8 cellular contexts compared by ENCODE assay signal in genomic region chr19:42529248-42529764, GRCh38. TPM values are rescaled to one million over a fixed set of nuclear protein-coding genes. Genes with fewer than 3 reads are reported as not detected.
DNase-seq lines count a peak whose midpoint lies in the region; ATAC-seq, FAIRE-seq and TF ChIP-seq lines count a peak whose summit lies in the region.

No MANE protein-coding gene starts in this region.

- TF ChIP-seq CTCF in PC-9 (conservative IDR thresholded peaks at IDR 0.05) (peak; percentile 91), osteoblast (IDR thresholded peaks at IDR 0.05; ENCODE audit: extremely low read depth, low read depth, low read length) (peak; percentile 92), testis (IDR thresholded peaks at IDR 0.05) (peak; percentile 68 to 74 (median 68))

- DNase-seq in CD4-positive, alpha-beta memory T cell, result peak; percentile 64 to 72 (median 68)
- DNase-seq in HCEC 1CT (peak; percentile 21), PC-9 (peak in 1 of 2 experiments; percentile 55), frontal cortex (ENCODE audit: low spot score in 2 of 2) (peak; percentile 50 to 61), osteoblast (ENCODE audit: insufficient read length, low spot score, missing footprints) (peak; percentile 86), testis (peak; percentile 75)
- DNase-seq in activated T-helper 9 cell treated with anti-CD3 and anti-CD28 coated beads, Interleukin-2, amount 50 U/mL, for 16 hours (ENCODE audit: low read depth), result peak; percentile 58

- no peak overlapping the region for H2AFZ ChIP-seq in PC-9
- no peak overlapping the region for H2AFZ ChIP-seq in osteoblast (ENCODE audit: low read length)

- no peaks in the 10 kb centered on the region for H4K20me1 ChIP-seq in PC-9 (ENCODE audit: insufficient read depth)
- H4K20me1 ChIP-seq in osteoblast (ENCODE audit: insufficient read depth, low read length), result peaks cover 11% of the 10 kb centered on the region

- H3K4me1 Mint-ChIP-seq in CD4-positive, alpha-beta memory T cell, result peaks cover 23 to 40% (median 33%) of the 10 kb centered on the region in 4 donors

- H3K27me3 ChIP-seq in CD4-positive, alpha-beta memory T cell (ENCODE audit: insufficient read depth, low read length), result no peaks in the 10 kb centered on the region
- H3K27me3 ChIP-seq in PC-9 (ENCODE audit: insufficient read depth, low read depth) (no peaks in the 10 kb centered on the region), osteoblast (ENCODE audit: insufficient read depth, low read length) (peaks cover 2% of the 10 kb centered on the region), testis (no peaks in the 10 kb centered on the region)

- WGBS in testis, 2 donors, result 73 to 83% methylated on average over 1 to 3 of the region's 3 CpGs

- H3K79me2 ChIP-seq in PC-9 (ENCODE audit: low read depth) (no peaks in the 10 kb centered on the region), osteoblast (ENCODE audit: insufficient read depth, low read length) (no peaks in the 10 kb centered on the region)

- H3F3A ChIP-seq in PC-9 (ENCODE audit: insufficient read depth, low read depth), result peaks cover 18% of the 10 kb centered on the region; the same call in 1 of the 2 replicates

- peaks cover 5 to 6% of the 10 kb centered on the region in 2 donors for H3K36me3 Mint-ChIP-seq in CD4-positive, alpha-beta memory T cell

- H3K36me3 ChIP-seq in CD4-positive, alpha-beta memory T cell (ENCODE audit: insufficient read depth, low read length), result no peaks in the 10 kb centered on the region
- H3K36me3 ChIP-seq in PC-9 (ENCODE audit: low read depth) (no peaks in the 10 kb centered on the region), osteoblast (ENCODE audit: insufficient read depth, low read length) (no peaks in the 10 kb centered on the region), testis (ENCODE audit: low read depth, missing control alignments) (no peaks in the 10 kb centered on the region)

- FAIRE-seq in frontal cortex (lab: Jason Lieb, UNC), result no peak

- no peaks in the 10 kb centered on the region for H3K9me3 Mint-ChIP-seq in CD4-positive, alpha-beta memory T cell

- H3K27ac Mint-ChIP-seq in CD4-positive, alpha-beta memory T cell, result peak overlapping the region; percentile 75 to 96 (median 88)

- no peaks in the 10 kb centered on the region for H3K9me3 ChIP-seq in CD4-positive, alpha-beta memory T cell (ENCODE audit: control insufficient read depth in 1 of 2, low read length in 2 of 2)
- no peaks in the 10 kb centered on the region for H3K9me3 ChIP-seq in PC-9 (ENCODE audit: insufficient read depth, low read depth)
- no peaks in the 10 kb centered on the region for H3K9me3 ChIP-seq in osteoblast (ENCODE audit: low read depth, low read length)
- H3K9me3 ChIP-seq in testis, result no peaks in the 10 kb centered on the region

- no TSS peak for BruUV-seq in PC-9 (replicated peaks; lab: Mats Ljungman, UMichigan)

- no peaks in the 10 kb centered on the region for H3K9me2 ChIP-seq in PC-9 (ENCODE audit: insufficient read depth)

- peak overlapping the region; percentile 47 for H3K27ac ChIP-seq in CD4-positive, alpha-beta memory T cell (ENCODE audit: low read depth, low read length)
- H3K27ac ChIP-seq in PC-9 (no peak overlapping the region), osteoblast (ENCODE audit: low read depth, low read length) (no peak overlapping the region), testis (no peak overlapping the region)

- H3K4me2 ChIP-seq in PC-9 (peak overlapping the region; percentile 80; the same call in 1 of the 2 replicates), osteoblast (ENCODE audit: insufficient read depth, low read length) (no peak overlapping the region)

- H3K4me3 Mint-ChIP-seq in CD4-positive, alpha-beta memory T cell, result peak overlapping the region; percentile 81 to 94 (median 88)

- no peak for ATAC-seq in GM18517 (IDR thresholded peaks at IDR 0.05; ENCODE audit: unreplicated experiment)

- peak overlapping the region; percentile 48 to 63 for H3K4me3 ChIP-seq in CD4-positive, alpha-beta memory T cell (ENCODE audit: low read length in 2 of 2)
- H3K4me3 ChIP-seq in PC-9 (no peak overlapping the region), osteoblast (ENCODE audit: insufficient read depth, low read length) (no peak overlapping the region), testis (no peak overlapping the region)

- POLR2A ChIA-PET in CD4-positive, alpha-beta memory T cell (lab: Charles Lee; ENCODE audit: partially characterized antibody), result interaction anchor here (0.7 to 2.3 kb wide), 5 partner anchors 79 to 786 kb away, joined by 3 to 30 read pairs (median 8); no protein-coding TSS in a partner anchor
- POLR2A ChIA-PET in PC-9 (lab: Charles Lee; ENCODE audit: unreplicated experiment), result no interaction called here

- CTCF ChIA-PET in CD4-positive, alpha-beta memory T cell (lab: Charles Lee; ENCODE audit: partially characterized antibody), result interaction anchor here (1.1 to 7.4 kb wide), 13 partner anchors 8 to 128 kb away, joined by 3 to 167 read pairs (median 9); partner anchors contain the start of gene CXCL17
- CTCF ChIA-PET in PC-9 (lab: Charles Lee), result interaction anchor here (0.5 to 2.3 kb wide), 4 partner anchors 9 to 92 kb away, joined by 3 to 16 read pairs (median 8); no protein-coding TSS in a partner anchor

- TF ChIP-seq POLR2A in testis (IDR thresholded peaks at IDR 0.05), result no peak

- intact Hi-C loops in CD4-positive, alpha-beta memory T cell (cut with micrococcal nuclease), result loop anchor here (1.0 kb wide), 1 partner anchor 79 kb away; no protein-coding TSS in a partner anchor
- intact Hi-C loops in PC-9 (cut with micrococcal nuclease; ENCODE audit: unreplicated experiment) (loop anchor here (1.0 kb wide), 2 partner anchors 74 to 79 kb away; no protein-coding TSS in a partner anchor), testis (cut with DNase I; ENCODE audit: low total_unique reads) (no loop called here)

- peaks cover 35% of the 10 kb centered on the region for H3K4me1 ChIP-seq in CD4-positive, alpha-beta memory T cell (ENCODE audit: insufficient read depth, low read length)
- peaks cover 20% of the 10 kb centered on the region for H3K4me1 ChIP-seq in PC-9 (replicated peaks; ENCODE audit: insufficient read depth)
- H3K4me1 ChIP-seq in osteoblast (ENCODE audit: insufficient read depth, low read length), result no peaks in the 10 kb centered on the region
- H3K4me1 ChIP-seq in testis, result peaks cover 10% of the 10 kb centered on the region

- no peaks in the 10 kb centered on the region for H3K27me3 Mint-ChIP-seq in CD4-positive, alpha-beta memory T cell

RNA-seq across cellular contexts. Expression of gene CEACAM1, which starts 1.0 kb away (rescaled TPM):
- total RNA-seq in CD4-positive, alpha-beta memory T cell, result 1 to 10 TPM; 1.3 to 1.6 TPM
- polyA plus RNA-seq in CD4-positive, alpha-beta memory T cell, result 1 to 10 TPM; 1.8 to 5.5 TPM
- total RNA-seq in PC-9 (2021) (0.53 and 1.6 TPM in 2 replicates), frontal cortex (not detected), osteoblast (not detected in 2 replicates), testis (10 to 100 TPM; 12.7 to 13.7 TPM)
- polyA plus RNA-seq in testis (ENCODE audit: insufficient read depth, low read depth, low replicate concordance), result 6.8 TPM

Comparison
In these comparisons a context has a peak if more than half of its experiments do, and no peak if none do; other contexts are left out.
1. H3K4me3 ChIP-seq: peak in CD4-positive, alpha-beta memory T cell (2 of 2); none in PC-9 (single experiment), osteoblast (single experiment) and testis (0 of 2).
2. Peak in every context shown above with its lines, with median percentiles within 50 percentile points of each other: CTCF ChIP-seq.